ENCODE assay signal across 8 cellular contexts in the genomic region with DNA sequence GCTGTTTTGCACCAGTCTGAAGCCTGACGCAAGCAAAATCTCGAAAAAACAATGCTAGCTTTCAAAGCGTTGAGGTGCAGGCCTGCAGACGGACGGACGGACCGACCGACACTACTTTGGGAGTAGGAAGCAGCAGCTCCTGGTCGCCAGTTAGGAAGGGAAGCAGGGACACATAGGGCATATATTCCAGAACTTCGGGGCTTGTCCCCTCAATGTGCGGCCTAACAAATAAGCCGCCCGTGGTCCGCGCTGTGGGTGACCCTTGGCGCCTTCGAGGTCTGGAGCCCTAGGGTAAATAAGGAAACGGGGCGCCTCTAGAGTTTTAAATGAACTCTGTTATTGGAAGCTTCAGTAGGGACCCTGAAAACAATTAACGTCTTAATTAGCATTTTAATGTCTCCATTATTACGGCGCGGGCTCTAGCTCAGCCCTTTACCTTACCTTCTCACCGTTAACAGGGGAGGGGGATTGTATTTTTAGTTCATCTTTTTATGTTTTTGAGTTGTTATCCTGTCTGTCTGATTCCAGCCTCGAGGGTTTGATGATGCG. TPM values are rescaled to one million over a fixed set of nuclear protein-coding genes. Genes with fewer than 3 reads are reported as not detected.
DNase-seq lines count a peak whose midpoint lies in the region; ATAC-seq and TF ChIP-seq lines count a peak whose summit lies in the region.

No MANE protein-coding gene starts in this region.

- peaks cover 48 to 83% (median 72%) of the 10 kb centered on the region in 5 donors for H3K27me3 Mint-ChIP-seq in naive thymus-derived CD4-positive, alpha-beta T cell

- no peak for DNase-seq in AG04450 (ENCODE audit: low read depth, low spot score)
- no peak for DNase-seq in NB4 (ENCODE audit: low read depth)
- DNase-seq in ecto neural progenitor cell (ENCODE audit: low spot score) = peak; percentile 52
- peak in 1 of 9 donors; percentile 7 for DNase-seq in naive thymus-derived CD4-positive, alpha-beta T cell
- no peak for DNase-seq in NCI-H226
- DNase-seq in D341Med (ENCODE audit: low spot score) = no peak
- no peak for DNase-seq in activated effector memory CD4-positive, alpha-beta T cell treated with Interleukin-2 at 50 U/mL for 16 hours

- peaks cover 14% of the 10 kb centered on the region for H3K9me3 ChIP-seq in AG04450 (ENCODE audit: control insufficient read depth, insufficient read depth, low read length)
- H3K9me3 ChIP-seq in naive thymus-derived CD4-positive, alpha-beta T cell (ENCODE audit: control insufficient read depth in 2 of 3, low read length in 3 of 3) = no peaks in the 10 kb centered on the region

- H3K36me3 ChIP-seq in naive thymus-derived CD4-positive, alpha-beta T cell (ENCODE audit: control insufficient read depth in 2 of 3, insufficient read depth in 3 of 3, low read length in 3 of 3) = no peaks in the 10 kb centered on the region

- TF ChIP-seq POLR2A in NB4 (IDR thresholded peaks at IDR 0.05; ENCODE audit: extremely low read depth, insufficient read length) = no peak

- no peaks in the 10 kb centered on the region for H3K27me3 ChIP-seq in AG04450 (ENCODE audit: control insufficient read depth, insufficient read depth, low read length)
- H3K27me3 ChIP-seq in naive thymus-derived CD4-positive, alpha-beta T cell (ENCODE audit: control insufficient read depth in 2 of 2, insufficient read depth in 2 of 2, low read length in 2 of 2) = peaks cover 10 to 26% of the 10 kb centered on the region in 2 donors

- H3K4me3 ChIP-seq in AG04450 (ENCODE audit: low read depth, low read length) = peak overlapping the region; percentile 77
- peak overlapping the region; percentile 94 for H3K4me3 ChIP-seq in NB4 (ENCODE audit: low read depth, low read length)
- H3K4me3 ChIP-seq in naive thymus-derived CD4-positive, alpha-beta T cell (ENCODE audit: low read length) = peak overlapping the region; percentile 8

- peaks cover 0 to 29% of the 10 kb centered on the region in 2 donors for H3K4me1 ChIP-seq in naive thymus-derived CD4-positive, alpha-beta T cell (ENCODE audit: control insufficient read depth in 2 of 2, insufficient read depth in 2 of 2, low read length in 2 of 2)

- H3K9me3 Mint-ChIP-seq in naive thymus-derived CD4-positive, alpha-beta T cell = peaks cover 0 to 5% (median under 1%) of the 10 kb centered on the region in 11 donors

- peaks cover 0 to 3% (median 0%) of the 10 kb centered on the region in 5 donors for H3K36me3 Mint-ChIP-seq in naive thymus-derived CD4-positive, alpha-beta T cell

- no peak for TF ChIP-seq CTCF in AG04450 (IDR thresholded peaks at IDR 0.05; ENCODE audit: low read depth, low read length)
- TF ChIP-seq CTCF in NB4 (IDR thresholded peaks at IDR 0.05; ENCODE audit: low read depth, low read length) = no peak

- H3K27ac ChIP-seq in AG04450 (ENCODE audit: low read depth, low read length) = no peak overlapping the region
- no peak overlapping the region for H3K27ac ChIP-seq in naive thymus-derived CD4-positive, alpha-beta T cell (ENCODE audit: low read depth, low read length)

- H3K27ac Mint-ChIP-seq in naive thymus-derived CD4-positive, alpha-beta T cell = peak overlapping the region in 2 of 9 donors; percentile 15 to 24

- CTCF ChIA-PET in AG04450 (lab: Charles Lee) = interaction anchor here (0.6 kb wide), 1 partner anchor 20 kb away, joined by 3 read pairs; no protein-coding TSS in a partner anchor
- CTCF ChIA-PET in naive thymus-derived CD4-positive, alpha-beta T cell (lab: Charles Lee) = no interaction called here

- H3K4me1 Mint-ChIP-seq in naive thymus-derived CD4-positive, alpha-beta T cell = peaks cover 16 to 31% (median 27%) of the 10 kb centered on the region in 7 donors

- POLR2A ChIA-PET in AG04450 (lab: Yijun Ruan, JAX) = no interaction called here
- POLR2A ChIA-PET in naive thymus-derived CD4-positive, alpha-beta T cell (lab: Charles Lee) = no interaction called here

- intact Hi-C loops in naive thymus-derived CD4-positive, alpha-beta T cell (cut with micrococcal nuclease) = loop anchor here (1.0 to 5.0 kb wide), 3 partner anchors 8 to 381 kb away; a partner anchor contains a TSS

- peak; percentile 4 for ATAC-seq in naive thymus-derived CD4-positive, alpha-beta T cell
- ATAC-seq in GM18909 (IDR thresholded peaks at IDR 0.05; ENCODE audit: poor library complexity, unreplicated experiment) = no peak

- H3K4me3 Mint-ChIP-seq in naive thymus-derived CD4-positive, alpha-beta T cell = peak overlapping the region; percentile 72 to 90 (median 82)

RNA-seq across cellular contexts. Expression of a gene that starts 1.4 kb away (rescaled TPM):
- 13.6 and 14.0 TPM in 2 replicates for polyA plus RNA-seq in AG04450 (2011; rRNA removed)
- 6.5 and 6.6 TPM in 2 replicates for polyA minus RNA-seq in AG04450 (2011; rRNA and poly(A)+ RNA removed)
- total RNA-seq in naive thymus-derived CD4-positive, alpha-beta T cell = 10 to 100 TPM in 1 of 5 experiments, 1 to 10 TPM in 1, under 1 TPM in 1, not detected in 2; 0.27 to 21.4 (median 5.5) TPM
- polyA plus RNA-seq in naive thymus-derived CD4-positive, alpha-beta T cell = under 1 TPM; 0.18 to 0.24 TPM

Comparison
In these comparisons a context has a peak if more than half of its experiments do, and no peak if none do; other contexts are left out.
1. H3K4me3 ChIP-seq: peak in every context shown above with its lines; median percentile 94 in NB4; 77 in AG04450; 8 in naive thymus-derived CD4-positive, alpha-beta T cell.
2. RNA of a gene that starts 1.4 kb away (polyA plus RNA-seq): 13.6 to 14.0 TPM in AG04450; 0.18 to 0.24 TPM in naive thymus-derived CD4-positive, alpha-beta T cell; every median in the first group is over 10 times any median in the second.